Comparison of ENCODE assay signal across 12 cellular contexts in the genomic region with DNA sequence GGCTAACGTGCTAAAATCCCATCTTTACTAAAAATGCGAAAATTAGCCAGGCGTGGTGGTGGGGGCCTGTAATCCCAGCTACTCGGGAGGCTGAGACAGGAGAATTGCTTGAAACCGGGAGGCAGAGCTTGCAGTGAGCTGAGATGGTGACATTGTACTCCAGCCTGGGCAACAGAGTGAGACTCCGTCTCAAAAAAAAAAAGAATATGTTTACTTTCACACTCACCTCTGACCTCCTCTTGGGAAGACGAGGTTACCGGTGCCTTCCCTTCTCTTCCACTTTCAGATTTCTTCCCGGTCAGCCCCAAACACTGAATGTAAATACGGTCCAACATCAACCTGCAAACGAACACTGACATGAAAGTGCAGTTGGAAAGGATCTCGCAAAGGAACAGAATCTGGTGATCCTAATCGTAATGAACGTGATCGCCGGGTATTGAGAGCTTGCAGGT. TPM values are rescaled to one million over a fixed set of nuclear protein-coding genes. Genes with fewer than 3 reads are reported as not detected.
DNase-seq lines count a peak whose midpoint lies in the region; ATAC-seq, FAIRE-seq and TF ChIP-seq lines count a peak whose summit lies in the region.
"Had no signal": no experiment of that assay in that cellular context is flagged by ENCODE, and none has a peak within 500 bp of the region (broad histone marks: within the 10 kb centered on the region; RNA-seq: fewer than 3 reads in every experiment).

No MANE protein-coding gene starts in this region.

- H3K27ac ChIP-seq in BLaER1 treated with 17β-estradiol and CSF1 and Interleukin-3, amounts not matched to agents 10 nM and 100 nM: peak overlapping the region in 2 of 11 experiments; percentile 67 to 68; a peak in 5 of 22 replicates

- peak overlapping the region; percentile 81 to 99 (median 96) for H3K4me2 ChIP-seq in BLaER1 treated with 17β-estradiol and CSF1 and Interleukin-3, amounts not matched to agents 10 nM and 100 nM

- no peaks in the 10 kb centered on the region for H3K9me3 Mint-ChIP-seq in effector memory CD8-positive, alpha-beta T cell
- H3K9me3 Mint-ChIP-seq in natural killer cell treated with Interleukin-12 subunit alpha and Interleukin-12 subunit beta and Interleukin-15 and Interleukin-18, amount 100 ng/mL, for 72 hours: no peaks in the 10 kb centered on the region
- H3K9me3 Mint-ChIP-seq: activated B cell treated with CpG ODN at 0.5 μM for 24 hours had no signal

- peak overlapping the region; percentile 18 to 48 for H3K4me3 Mint-ChIP-seq in effector memory CD8-positive, alpha-beta T cell
- peak overlapping the region; percentile 43 for H3K4me3 Mint-ChIP-seq in natural killer cell treated with Interleukin-12 subunit alpha and Interleukin-12 subunit beta and Interleukin-15 and Interleukin-18, amount 100 ng/mL, for 72 hours

- no peaks in the 10 kb centered on the region; a peak in 1 of 22 replicates for H4K20me1 ChIP-seq in BLaER1 treated with 17β-estradiol and CSF1 and Interleukin-3, amounts not matched to agents 10 nM and 100 nM

- no peaks in the 10 kb centered on the region for H3K27me3 ChIP-seq in BLaER1 treated with 17β-estradiol and CSF1 and Interleukin-3, amounts not matched to agents 10 nM and 100 nM

- peaks cover 7 to 12% of the 10 kb centered on the region in 2 donors for H3K27me3 Mint-ChIP-seq in effector memory CD8-positive, alpha-beta T cell
- H3K27me3 Mint-ChIP-seq in natural killer cell treated with Interleukin-12 subunit alpha and Interleukin-12 subunit beta and Interleukin-15 and Interleukin-18, amount 100 ng/mL, for 72 hours: peaks cover 0 to 13% of the 10 kb centered on the region in 2 donors

- H3K27ac Mint-ChIP-seq in effector memory CD8-positive, alpha-beta T cell: no peak overlapping the region
- H3K27ac Mint-ChIP-seq in natural killer cell treated with Interleukin-12 subunit alpha and Interleukin-12 subunit beta and Interleukin-15 and Interleukin-18, amount 100 ng/mL, for 72 hours: no peak overlapping the region
- H3K27ac Mint-ChIP-seq: activated B cell treated with CpG ODN at 0.5 μM for 24 hours had no signal

- ATAC-seq in effector memory CD8-positive, alpha-beta T cell (replicated peaks): no peak
- no peak for ATAC-seq in natural killer cell treated with Interleukin-12 subunit alpha and Interleukin-12 subunit beta and Interleukin-15 and Interleukin-18, amount 100 ng/mL, for 72 hours

- peak overlapping the region in 3 of 11 experiments; percentile 48 to 71 (median 62); a peak in 3 of 22 replicates for H3K9ac ChIP-seq in BLaER1 treated with 17β-estradiol and CSF1 and Interleukin-3, amounts not matched to agents 10 nM and 100 nM

- peaks cover 37 to 84% (median 68%) of the 10 kb centered on the region in 10 experiments for H3K4me1 ChIP-seq in BLaER1 treated with 17β-estradiol and CSF1 and Interleukin-3, amounts not matched to agents 10 nM and 100 nM

- peaks cover 5 to 20% of the 10 kb centered on the region in 2 donors for H3K4me1 Mint-ChIP-seq in effector memory CD8-positive, alpha-beta T cell (ENCODE audit: low read depth in 2 of 2)
- H3K4me1 Mint-ChIP-seq in natural killer cell treated with Interleukin-12 subunit alpha and Interleukin-12 subunit beta and Interleukin-15 and Interleukin-18, amount 100 ng/mL, for 72 hours (ENCODE audit: low read depth in 2 of 2): peaks cover 0 to 15% of the 10 kb centered on the region in 2 donors

- peaks cover 2% of the 10 kb centered on the region for H3K36me3 Mint-ChIP-seq in effector memory CD8-positive, alpha-beta T cell (ENCODE audit: insufficient read depth)
- H3K36me3 Mint-ChIP-seq in natural killer cell treated with Interleukin-12 subunit alpha and Interleukin-12 subunit beta and Interleukin-15 and Interleukin-18, amount 100 ng/mL, for 72 hours: no peaks in the 10 kb centered on the region

- in situ Hi-C loops in ACHN (cut with HindIII; ENCODE audit: low pct_ligation_motif_present, low pct_unique_long_range_greater_than_20kb, low sequenced_read_pairs): no loop called here

- DNase-seq in GM12891 (ENCODE audit: insufficient read length, low spot score): no peak
- no peak for DNase-seq in effector memory CD8-positive, alpha-beta T cell
- DNase-seq in natural killer cell treated with Interleukin-12 subunit alpha and Interleukin-12 subunit beta and Interleukin-15 and Interleukin-18, amount 100 ng/mL, for 72 hours (ENCODE audit: low spot score): no peak
- DNase-seq in ACHN: no peak
- DNase-seq in AML-193 (lab: John Stamatoyannopoulos, UW): no peak
- no peak for DNase-seq in NAMALWA (ENCODE audit: low spot score)
- no peak for DNase-seq in foreskin melanocyte
- DNase-seq: activated B cell treated with CpG ODN at 0.5 μM for 24 hours, COR-L47, IMR-90, NCI-H1417 had no signal

- H3K4me3 ChIP-seq in BLaER1 treated with 17β-estradiol and CSF1 and Interleukin-3, amounts not matched to agents 10 nM and 100 nM: peak overlapping the region in 4 of 10 experiments; percentile 46 to 64 (median 55); a peak in 3 of 20 replicates

- H3K9me3 ChIP-seq in BLaER1 treated with 17β-estradiol and CSF1 and Interleukin-3, amounts not matched to agents 10 nM and 100 nM (replicated peaks in 1 of 11): no peaks in the 10 kb centered on the region

- FAIRE-seq in GM12891 (lab: Jason Lieb, UNC): peak; percentile 68

- no peak for TF ChIP-seq POLR2A in GM12891 (IDR thresholded peaks at IDR 0.05; ENCODE audit: low read depth, low read length)

- no peaks in the 10 kb centered on the region for H3K36me3 ChIP-seq in BLaER1 treated with 17β-estradiol and CSF1 and Interleukin-3, amounts not matched to agents 10 nM and 100 nM

TF ChIP-seq in GM12891, 5 proteins besides CTCF, POLR2A, EP300 and RAD21:
- no peak for TF ChIP-seq POU2F2 (IDR thresholded peaks at IDR 0.05; ENCODE audit: low read depth, low read length)
- TF ChIP-seq POLR2AphosphoS5 (IDR thresholded peaks at IDR 0.05; ENCODE audit: low read depth, low read length): no peak
- TF ChIP-seq TAF1 (IDR thresholded peaks at IDR 0.05; ENCODE audit: low read depth, low read length): no peak
- TF ChIP-seq SPI1 (IDR thresholded peaks at IDR 0.05; ENCODE audit: low read depth, low read length): no peak
- no peak for TF ChIP-seq PAX5 (IDR thresholded peaks at IDR 0.05; ENCODE audit: insufficient read depth, low read length, severe bottlenecking)
TF ChIP-seq in GM12891: peak in this region for 0.

RNA-seq across cellular contexts. Expression of a gene that starts 31.8 kb away (rescaled TPM):
- 3.6 TPM for polyA plus RNA-seq in GM12891 (2012; ENCODE audit: low read depth, missing spikeins)
- total RNA-seq in natural killer cell treated with Interleukin-12 subunit alpha and Interleukin-12 subunit beta and Interleukin-15 and Interleukin-18, amount 100 ng/mL, for 72 hours: 10 to 100 TPM; 14.4 to 25.7 TPM

RNA-seq across cellular contexts. Expression of a gene that starts 49.1 kb away (rescaled TPM):
- polyA plus RNA-seq in GM12891 (2012; ENCODE audit: low read depth, missing spikeins): not detected
- total RNA-seq in natural killer cell treated with Interleukin-12 subunit alpha and Interleukin-12 subunit beta and Interleukin-15 and Interleukin-18, amount 100 ng/mL, for 72 hours: 1 to 10 TPM; 1.1 to 2.1 TPM
